8 cellular contexts compared by ENCODE assay signal in genomic region chr16:15672514-15673167, GRCh38. TPM values are rescaled to one million over a fixed set of nuclear protein-coding genes. Genes with fewer than 3 reads are reported as not detected.
DNase-seq lines count a peak whose midpoint lies in the region; ATAC-seq, FAIRE-seq and TF ChIP-seq lines count a peak whose summit lies in the region.

No MANE protein-coding gene starts in this region.

- H3K4me3 ChIP-seq in CD4-positive, alpha-beta memory T cell (ENCODE audit: low read length in 2 of 2): no peak overlapping the region
- H3K4me3 ChIP-seq in epithelial cell of esophagus (ENCODE audit: low read length): no peak overlapping the region
- H3K4me3 ChIP-seq in mucosa of rectum (ENCODE audit: low read length in 2 of 2): peak overlapping the region in 1 of 2 donors; percentile 26

- peaks cover 51% of the 10 kb centered on the region for H3K4me1 ChIP-seq in CD4-positive, alpha-beta memory T cell (ENCODE audit: insufficient read depth, low read length)
- H3K4me1 ChIP-seq in mucosa of rectum (ENCODE audit: control insufficient read depth in 2 of 2, insufficient read depth in 2 of 2, low read length in 2 of 2): peaks cover 13 to 17% of the 10 kb centered on the region in 2 donors

- H3K9ac ChIP-seq in mucosa of rectum (ENCODE audit: low read depth in 1 of 2, low read length in 2 of 2): peak overlapping the region; percentile 49 to 57

- intact Hi-C loops in CD4-positive, alpha-beta memory T cell (cut with micrococcal nuclease): loop anchor here (1.0 to 2.0 kb wide), 2 partner anchors 22 to 29 kb away; partner anchors contain the start of genes MARF1 and NDE1

- no peak for ATAC-seq in HG03354 (IDR thresholded peaks at IDR 0.05; ENCODE audit: poor library complexity, severe bottlenecking, unreplicated experiment)

- no peaks in the 10 kb centered on the region for H3K9me3 ChIP-seq in CD4-positive, alpha-beta memory T cell (ENCODE audit: control insufficient read depth in 1 of 2, low read length in 2 of 2)
- H3K9me3 ChIP-seq in mucosa of rectum (ENCODE audit: control insufficient read depth in 2 of 2, low read length in 2 of 2): no peaks in the 10 kb centered on the region

- POLR2A ChIA-PET in CD4-positive, alpha-beta memory T cell (lab: Charles Lee; ENCODE audit: partially characterized antibody): interaction anchor here (0.5 to 5.2 kb wide), 5 partner anchors 14 to 229 kb away, joined by 3 to 83 read pairs (median 12); partner anchors contain the start of genes MARF1 and NDE1

- H3K4me3 Mint-ChIP-seq in CD4-positive, alpha-beta memory T cell: peak overlapping the region; percentile 23 to 80 (median 76)

- peaks cover 23% of the 10 kb centered on the region for H3K36me3 ChIP-seq in CD4-positive, alpha-beta memory T cell (ENCODE audit: insufficient read depth, low read length)
- peaks cover 20 to 43% of the 10 kb centered on the region in 2 donors for H3K36me3 ChIP-seq in mucosa of rectum (ENCODE audit: control insufficient read depth in 2 of 2, insufficient read depth in 2 of 2, low read length in 2 of 2)

- DNase-seq in CD4-positive, alpha-beta memory T cell: peak; percentile 86 to 94 (median 91)
- DNase-seq in NCI-H226 (peak; percentile 96), epithelial cell of esophagus (ENCODE audit: low read depth) (peak; percentile 99), D721Med (ENCODE audit: insufficient read length, low spot score) (no peak)
- peak; percentile 57 for DNase-seq in activated CD8-positive, alpha-beta memory T cell treated with anti-CD3 and anti-CD28 coated beads, Interleukin-2, amount 50 U/mL, for 4 hours
- DNase-seq in stimulated activated CD8-positive, alpha-beta memory T cell treated with anti-CD3 and anti-CD28 coated beads, Interleukin-4, amount 100 ng/mL, for 4 hours (ENCODE audit: low read depth in 2 of 2, low spot score in 1 of 2): peak; percentile 6 to 13

- CTCF ChIA-PET in CD4-positive, alpha-beta memory T cell (lab: Charles Lee; ENCODE audit: partially characterized antibody): interaction anchor here (0.6 to 4.5 kb wide), 6 partner anchors 13 to 73 kb away, joined by 3 to 31 read pairs (median 3); partner anchors contain the start of gene MARF1

- peaks cover 17 to 49% of the 10 kb centered on the region in 2 donors for H3K36me3 Mint-ChIP-seq in CD4-positive, alpha-beta memory T cell

- H3K27me3 ChIP-seq in CD4-positive, alpha-beta memory T cell (ENCODE audit: insufficient read depth, low read length): no peaks in the 10 kb centered on the region
- no peaks in the 10 kb centered on the region for H3K27me3 ChIP-seq in mucosa of rectum (ENCODE audit: control insufficient read depth in 2 of 2, insufficient read depth in 2 of 2, low read length in 2 of 2)

- peaks cover 31 to 60% (median 47%) of the 10 kb centered on the region in 4 donors for H3K4me1 Mint-ChIP-seq in CD4-positive, alpha-beta memory T cell

- peak overlapping the region; percentile 91 for H3K27ac ChIP-seq in CD4-positive, alpha-beta memory T cell (ENCODE audit: low read depth, low read length)
- H3K27ac ChIP-seq in mucosa of rectum (ENCODE audit: low read depth in 2 of 2, low read length in 2 of 2): peak overlapping the region; percentile 79 to 83

- no peaks in the 10 kb centered on the region for H3K9me3 Mint-ChIP-seq in CD4-positive, alpha-beta memory T cell

- H3K27ac Mint-ChIP-seq in CD4-positive, alpha-beta memory T cell: peak overlapping the region; percentile 87 to 99 (median 98)

- no peak for TF ChIP-seq CTCF in epithelial cell of esophagus (IDR thresholded peaks at IDR 0.05; ENCODE audit: insufficient read depth, low read depth, low read length, missing control alignments)
- TF ChIP-seq CTCF in D721Med (IDR thresholded peaks at IDR 0.05; ENCODE audit: insufficient read depth, missing control alignments): no peak

- FAIRE-seq in D721Med (lab: Jason Lieb, UNC): no peak

- H3K27me3 Mint-ChIP-seq in CD4-positive, alpha-beta memory T cell: no peaks in the 10 kb centered on the region

RNA-seq across cellular contexts. Expression of gene NDE1, which starts 22.6 kb away (rescaled TPM):
- 100 to 1,000 TPM; 124 to 128 TPM for total RNA-seq in CD4-positive, alpha-beta memory T cell
- 10 to 100 TPM; 15.3 to 63.9 TPM for polyA plus RNA-seq in CD4-positive, alpha-beta memory T cell

RNA-seq across cellular contexts. Expression of gene MARF1, which starts 29.7 kb away (rescaled TPM):
- 100 to 1,000 TPM; 223 to 235 TPM for total RNA-seq in CD4-positive, alpha-beta memory T cell
- 10 to 100 TPM in 1 of 2 donors, 1 to 10 TPM in 1; 6.8 to 19.7 TPM for polyA plus RNA-seq in CD4-positive, alpha-beta memory T cell
